In genomic region chr1:213987876-213988638, GRCh38 we compare ENCODE assay signal across 8 cellular contexts. TPM values are rescaled to one million over a fixed set of nuclear protein-coding genes. Genes with fewer than 3 reads are reported as not detected.
DNase-seq lines count a peak whose midpoint lies in the region; ATAC-seq and TF ChIP-seq lines count a peak whose summit lies in the region.

PROX1 (plus strand) TSS chr1:213987973; CDS start chr1:213996536, 8,563 bp downstream.

- peak within 1 kb of the TSS; percentile 69 for H3K9ac ChIP-seq in neural cell (ENCODE audit: low read length)

- no peak for TF ChIP-seq EP300 in neural cell (conservative IDR thresholded peaks at IDR 0.05; ENCODE audit: poor library complexity, severe bottlenecking)

- peaks cover 86% of the 10 kb centered on the region for H3K27me3 ChIP-seq in neural cell (ENCODE audit: insufficient read depth, low read depth, low read length)

- peak within 1 kb of the TSS; percentile 88 for H3K4me2 ChIP-seq in neural cell (ENCODE audit: low read length)

- no peaks in the 10 kb centered on the region for H3K4me1 ChIP-seq in urinary bladder (ENCODE audit: insufficient read depth)

- no peaks in the 10 kb centered on the region for H3K9me3 Mint-ChIP-seq in activated naive CD8-positive, alpha-beta T cell treated with anti-CD3 and anti-CD28 coated beads, Interleukin-2, amount 10 ng/mL, durations not matched to agents 7 days and 5 days

- ATAC-seq in GM21367 (IDR thresholded peaks at IDR 0.05; ENCODE audit: unreplicated experiment) = peak; percentile 95
- ATAC-seq in activated naive CD8-positive, alpha-beta T cell treated with anti-CD3 and anti-CD28 coated beads, Interleukin-2, amount 10 ng/mL, durations not matched to agents 7 days and 5 days (ENCODE audit: low read depth) = peak; percentile 83

- H3K9me2 ChIP-seq in neural cell (ENCODE audit: insufficient read depth, low read length) = no peaks in the 10 kb centered on the region

- H2AFZ ChIP-seq in neural cell (ENCODE audit: low read depth, low read length) = peak within 1 kb of the TSS; percentile 69

- peak within 1 kb of the TSS; percentile 91 for H3K4me3 Mint-ChIP-seq in activated naive CD8-positive, alpha-beta T cell treated with anti-CD3 and anti-CD28 coated beads, Interleukin-2, amount 10 ng/mL, durations not matched to agents 7 days and 5 days

- H3K27ac Mint-ChIP-seq in activated naive CD8-positive, alpha-beta T cell treated with anti-CD3 and anti-CD28 coated beads, Interleukin-2, amount 10 ng/mL, durations not matched to agents 7 days and 5 days = peak within 1 kb of the TSS; percentile 79

- no peaks in the 10 kb centered on the region for H3K36me3 ChIP-seq in neural cell (ENCODE audit: insufficient read depth, low read length)
- no peaks in the 10 kb centered on the region for H3K36me3 ChIP-seq in urinary bladder (ENCODE audit: insufficient read depth)

- H3F3A ChIP-seq in neural cell (ENCODE audit: insufficient read depth, low read length, poor library complexity, severe bottlenecking) = peaks cover 7% of the 10 kb centered on the region

- DNase-seq in COR-L47 (lab: John Stamatoyannopoulos, UW) (peak; percentile 77), HT-29 (ENCODE audit: low spot score) (peak; percentile 72), NOMO-1 (lab: John Stamatoyannopoulos, UW; ENCODE audit: unreplicated experiment in 2 of 2) (peak; percentile 9 to 21), globus pallidus (ENCODE audit: low spot score) (peak; percentile 92)
- DNase-seq in activated naive CD8-positive, alpha-beta T cell treated with anti-CD3 and anti-CD28 coated beads, Interleukin-2, amount 10 ng/mL, durations not matched to agents 7 days and 5 days = peak; percentile 46

- H4K20me1 ChIP-seq in neural cell (ENCODE audit: insufficient read depth) = no peaks in the 10 kb centered on the region

- peaks cover 25% of the 10 kb centered on the region for H3K4me1 Mint-ChIP-seq in activated naive CD8-positive, alpha-beta T cell treated with anti-CD3 and anti-CD28 coated beads, Interleukin-2, amount 10 ng/mL, durations not matched to agents 7 days and 5 days

- 1% methylated on average over 34 of the region's 34 CpGs for WGBS in urinary bladder

- H3K79me2 ChIP-seq in neural cell (replicated peaks; ENCODE audit: insufficient read depth, low read length) = no peaks in the 10 kb centered on the region

- TF ChIP-seq CTCF in neural cell (IDR thresholded peaks at IDR 0.05; ENCODE audit: poor library complexity, severe bottlenecking) = peak; percentile 44

- H3K27me3 Mint-ChIP-seq in activated naive CD8-positive, alpha-beta T cell treated with anti-CD3 and anti-CD28 coated beads, Interleukin-2, amount 10 ng/mL, durations not matched to agents 7 days and 5 days = peaks cover 91% of the 10 kb centered on the region

- H3K27ac ChIP-seq in neural cell (ENCODE audit: low read length) (peak within 1 kb of the TSS; percentile 74), urinary bladder (ENCODE audit: low read depth) (peak within 1 kb of the TSS; percentile 79)

- H3K4me3 ChIP-seq in neural cell (ENCODE audit: low read length) = peak within 1 kb of the TSS; percentile 75
- H3K4me3 ChIP-seq in urinary bladder (ENCODE audit: low read depth, low read length) = peak within 1 kb of the TSS; percentile 60

- H3K9me3 ChIP-seq in neural cell (ENCODE audit: low read length) = no peaks in the 10 kb centered on the region

- peak; percentile 43 for TF ChIP-seq RAD21 in neural cell (conservative IDR thresholded peaks at IDR 0.05)

- H3K36me3 Mint-ChIP-seq in activated naive CD8-positive, alpha-beta T cell treated with anti-CD3 and anti-CD28 coated beads, Interleukin-2, amount 10 ng/mL, durations not matched to agents 7 days and 5 days = peaks cover 3% of the 10 kb centered on the region

- POLR2A ChIA-PET in activated naive CD8-positive, alpha-beta T cell treated with anti-CD3 and anti-CD28 coated beads, Interleukin-2, amount 10 ng/mL, durations not matched to agents 7 days and 5 days (lab: Charles Lee) = no interaction called here

TF ChIP-seq in neural cell, 6 proteins besides CTCF, POLR2A, EP300 and RAD21:
- TF ChIP-seq POLR2AphosphoS5 (IDR thresholded peaks at IDR 0.05) (peak; percentile 43), SMC3 (conservative IDR thresholded peaks at IDR 0.05; ENCODE audit: poor library complexity) (peak; percentile 36), TAF1 (IDR thresholded peaks at IDR 0.05; ENCODE audit: low read depth) (no peak), MXI1 (conservative IDR thresholded peaks at IDR 0.05; ENCODE audit: poor library complexity, severe bottlenecking) (peak; percentile 43), EZH2 (IDR thresholded peaks at IDR 0.05; ENCODE audit: borderline replicate concordance, insufficient read depth, low read length, poor library complexity, severe bottlenecking) (no peak), REST (IDR thresholded peaks at IDR 0.05; ENCODE audit: borderline replicate concordance) (peak; percentile 56)

RNA-seq across cellular contexts. Expression of gene PROX1, which starts in this region (rescaled TPM):
- total RNA-seq in HT-29 (2014; rRNA removed; shearing (Covaris generic)) = 0.94 and 1.0 TPM in 2 replicates
- not detected for total RNA-seq in activated naive CD8-positive, alpha-beta T cell treated with anti-CD3 and anti-CD28 coated beads, Interleukin-2, amount 10 ng/mL, durations not matched to agents 7 days and 5 days
- polyA plus RNA-seq in neural cell (0.62 and 1.0 TPM in 2 replicates), urinary bladder (1.4 TPM)
- 1.5 and 2.4 TPM in 2 replicates for polyA minus RNA-seq in neural cell
- 15.9 TPM for total RNA-seq in urinary bladder

Comparison
In these comparisons a context has a peak if more than half of its experiments do, and no peak if none do; other contexts are left out.
1. Peak in every context shown above with its lines: DNase-seq, ATAC-seq, H3K4me3 ChIP-seq and H3K27ac ChIP-seq.
2. Peak in DNase-seq and ATAC-seq in activated naive CD8-positive, alpha-beta T cell treated with anti-CD3 and anti-CD28 coated beads, Interleukin-2, amount 10 ng/mL, durations not matched to agents 7 days and 5 days; RNA of the gene not detected or under 1 TPM.
3. DNase-seq: peak in every context shown above with its lines; median percentile 92 in globus pallidus; 77 in COR-L47; 72 in HT-29; 46 in activated naive CD8-positive, alpha-beta T cell treated with anti-CD3 and anti-CD28 coated beads, Interleukin-2, amount 10 ng/mL, durations not matched to agents 7 days and 5 days; 15 in NOMO-1.